ENCODE assay signal across 15 cellular contexts in the genomic region with DNA sequence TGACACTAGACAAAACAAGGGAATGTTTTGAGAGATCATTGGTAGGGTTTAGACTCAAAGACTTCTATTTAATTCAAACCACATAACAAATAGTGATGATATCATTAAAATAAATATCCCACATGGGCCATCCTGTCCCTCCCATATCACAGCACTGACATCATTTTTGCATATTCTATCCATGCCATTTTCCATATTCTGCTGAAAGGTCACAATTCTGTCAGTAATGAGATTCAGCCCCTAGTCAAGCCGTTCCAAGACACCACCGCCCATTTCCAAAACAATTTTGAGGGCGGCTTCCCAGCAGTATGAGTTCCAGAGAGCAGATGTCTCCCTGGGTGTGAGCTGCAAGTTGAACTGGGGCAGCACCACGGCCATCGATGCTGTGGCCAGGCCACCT.
DNase-seq lines count a peak whose midpoint lies in the region; ATAC-seq and TF ChIP-seq lines count a peak whose summit lies in the region.
"Had no signal": no experiment of that assay in that cellular context is flagged by ENCODE, and none has a peak within 500 bp of the region (broad histone marks: within the 10 kb centered on the region; RNA-seq: fewer than 3 reads in every experiment).

No MANE protein-coding gene starts in this region.

- no peaks in the 10 kb centered on the region for H4K20me1 ChIP-seq in OCI-LY7 (ENCODE audit: insufficient read depth, low read length)

- H3K4ac ChIP-seq in trophoblast cell (ENCODE audit: low read depth, low read length) = no peak overlapping the region

- intact Hi-C loops in left ventricle myocardium superior (cut with micrococcal nuclease) = no loop called here
- intact Hi-C loops in Right ventricle myocardium superior (cut with DNase I) = no loop called here
- intact Hi-C loops in OCI-LY7 (cut with micrococcal nuclease; ENCODE audit: unreplicated experiment) = no loop called here

- no peak overlapping the region for H3K27ac ChIP-seq in OCI-LY7 (ENCODE audit: low read depth, low read length, poor library complexity, severe bottlenecking)
- no peak overlapping the region for H3K27ac ChIP-seq in trophoblast cell (ENCODE audit: low read depth, low read length)
- H3K27ac ChIP-seq: GM23248 had no signal

- H2BK5ac ChIP-seq in trophoblast cell (ENCODE audit: low read depth, low read length, poor library complexity) = no peak overlapping the region

- H3K27me3 ChIP-seq in trophoblast cell (ENCODE audit: insufficient read depth, low read length) = no peaks in the 10 kb centered on the region

- H2AFZ ChIP-seq in OCI-LY7 (ENCODE audit: low read length) (no peak overlapping the region), trophoblast cell (ENCODE audit: insufficient read depth, low read length, poor library complexity) (no peak overlapping the region)
- H2AFZ ChIP-seq: GM23248 had no signal

- BruUV-seq in OCI-LY7 (replicated peaks; lab: Mats Ljungman, UMichigan) = no TSS peak

- H3K4me1 ChIP-seq in OCI-LY7 (ENCODE audit: insufficient read depth, low read length, poor library complexity, severe bottlenecking) (no peaks in the 10 kb centered on the region), trophoblast cell (ENCODE audit: control insufficient read depth in 1 of 2, insufficient read depth in 2 of 2, low read length in 2 of 2) (peaks cover 0 to under 1% of the 10 kb centered on the region in 2 experiments)

- H3K36me3 ChIP-seq in OCI-LY7 (ENCODE audit: insufficient read depth, low read length) (no peaks in the 10 kb centered on the region), trophoblast cell (ENCODE audit: control insufficient read depth in 1 of 2, insufficient read depth in 2 of 2, low read length in 2 of 2) (no peaks in the 10 kb centered on the region)

- no peak overlapping the region for H3K18ac ChIP-seq in trophoblast cell (ENCODE audit: low read length)

- no peak overlapping the region for H2AK5ac ChIP-seq in trophoblast cell (ENCODE audit: low read length)

- H3K4me2 ChIP-seq in OCI-LY7 (ENCODE audit: low read length) (no peak overlapping the region), trophoblast cell (ENCODE audit: low read length) (no peak overlapping the region)

- H2BK120ac ChIP-seq in trophoblast cell (ENCODE audit: insufficient read depth, low read length, poor library complexity) = no peak overlapping the region

- H4K8ac ChIP-seq in trophoblast cell (ENCODE audit: low read depth, low read length) = no peak overlapping the region

- H4K91ac ChIP-seq in trophoblast cell (ENCODE audit: low read depth, low read length) = no peak overlapping the region

- CTCF ChIA-PET in OCI-LY7 (lab: Charles Lee; ENCODE audit: unreplicated experiment) = no interaction called here

- no peak overlapping the region for H2BK12ac ChIP-seq in trophoblast cell (ENCODE audit: low read length)

- peak; percentile 47 for DNase-seq in DMS53 (lab: John Stamatoyannopoulos, UW)
- no peak for DNase-seq in DMS53 treated with DMSO at 0.1 percent for 48 hours (lab: John Stamatoyannopoulos, UW; ENCODE audit: unreplicated experiment)
- no peak for DNase-seq in left ventricle myocardium superior
- no peak for DNase-seq in Right ventricle myocardium superior
- DNase-seq in RPMI7951 (ENCODE audit: low read depth) = peak; percentile 17
- DNase-seq in foreskin melanocyte = peak; percentile 39
- no peak for DNase-seq in OCI-LY7 (ENCODE audit: low spot score)
- no peak for DNase-seq in trophoblast cell
- DNase-seq: C1 segment of cervical spinal cord; CD4-positive, alpha-beta memory T cell; COR-L47; DND-41; GM23248; H7; HCEC 1CT had no signal

- no peak for TF ChIP-seq CTCF in OCI-LY7 (conservative IDR thresholded peaks at IDR 0.05; ENCODE audit: low read length)

- H3K23ac ChIP-seq in trophoblast cell (ENCODE audit: low read length) = no peak overlapping the region

- WGBS in trophoblast cell (ENCODE audit: extremely low coverage, insufficient coverage, insufficient read length) = no CpG with 5 or more reads among the region's 5 CpGs

- H3K9me2 ChIP-seq in OCI-LY7 (ENCODE audit: insufficient read depth, low read length) = no peaks in the 10 kb centered on the region

- peak; percentile 35 for ATAC-seq in left ventricle myocardium superior
- ATAC-seq in Right ventricle myocardium superior (ENCODE audit: poor library complexity) = no peak

- H3K9ac ChIP-seq in trophoblast cell (ENCODE audit: low read length) = no peak overlapping the region
- H3K9ac ChIP-seq: GM23248 had no signal

- no peaks in the 10 kb centered on the region for H3K9me3 ChIP-seq in OCI-LY7 (ENCODE audit: low read length)
- H3K9me3 ChIP-seq in trophoblast cell (ENCODE audit: insufficient read depth, low read depth, low read length) = no peaks in the 10 kb centered on the region

- H3K14ac ChIP-seq in trophoblast cell (ENCODE audit: low read length) = no peak overlapping the region

- no peak overlapping the region for H4K12ac ChIP-seq in trophoblast cell (ENCODE audit: low read depth, low read length)

- H3K4me3 ChIP-seq in OCI-LY7 (ENCODE audit: low read depth, low read length, poor library complexity, severe bottlenecking) (no peak overlapping the region), trophoblast cell (ENCODE audit: low read depth, low read length) (no peak overlapping the region)
- H3K4me3 ChIP-seq: GM23248 had no signal

- POLR2A ChIA-PET in OCI-LY7 (lab: Charles Lee) = interaction anchor here (0.9 kb wide), 1 partner anchor 10 kb away, joined by 3 read pairs; no protein-coding TSS in a partner anchor

- peaks cover under 1% of the 10 kb centered on the region for H3K79me1 ChIP-seq in trophoblast cell (ENCODE audit: low read length)

- H3K79me2 ChIP-seq in OCI-LY7 (ENCODE audit: insufficient read depth, low read depth, low read length) (no peaks in the 10 kb centered on the region), trophoblast cell (ENCODE audit: control insufficient read depth, insufficient read depth, low read length, poor library complexity) (no peaks in the 10 kb centered on the region)

Comparison
In these comparisons a context has a peak if more than half of its experiments do, and no peak if none do; other contexts are left out.
1. DNase-seq: peak in DMS53 (single experiment), RPMI7951 (single experiment) and foreskin melanocyte (single experiment); none in DMS53 treated with DMSO at 0.1 percent for 48 hours (single experiment), left ventricle myocardium superior (single experiment), Right ventricle myocardium superior (single experiment), OCI-LY7 (single experiment) and trophoblast cell (0 of 2).